ENCODE assay signal across 11 cellular contexts in genomic region chr2:131533609-131534316, GRCh38. TPM values are rescaled to one million over a fixed set of nuclear protein-coding genes. Genes with fewer than 3 reads are reported as not detected.
DNase-seq lines count a peak whose midpoint lies in the region; ATAC-seq and TF ChIP-seq lines count a peak whose summit lies in the region.
"Not testable (repeated sequence)": the region's sequence is repeated elsewhere in the genome, so short reads cannot be mapped to it uniquely, and the experiment has no call there.
"Had no signal": no experiment of that assay in that cellular context is flagged by ENCODE, and none has a peak within 500 bp of the region (broad histone marks: within the 10 kb centered on the region; RNA-seq: fewer than 3 reads in every experiment).

No MANE protein-coding gene starts in this region.

- TF ChIP-seq CTCF in endodermal cell (conservative IDR thresholded peaks at IDR 0.05); heart right ventricle (IDR thresholded peaks at IDR 0.05); lung (IDR thresholded peaks at IDR 0.05; ENCODE audit: control extremely low read depth, extremely low read depth): not testable (repeated sequence)

- H3K4me1 ChIP-seq in endodermal cell (ENCODE audit: control insufficient read depth, insufficient read depth, low read length); heart right ventricle; lung (ENCODE audit: control insufficient read depth in 2 of 2, insufficient read depth in 2 of 2, low read length in 2 of 2): not testable (repeated sequence)

- not testable (repeated sequence) for H3K36me3 ChIP-seq in endodermal cell (ENCODE audit: control insufficient read depth, insufficient read depth, low read length); heart right ventricle; lung (ENCODE audit: control insufficient read depth in 2 of 2, insufficient read depth in 2 of 2, low read length in 2 of 2)

- not testable (repeated sequence) for H3K4me3 ChIP-seq in endodermal cell (ENCODE audit: low read length); heart right ventricle; lung

- H3K27me3 Mint-ChIP-seq in activated CD4-positive, alpha-beta memory T cell treated with anti-CD3 and anti-CD28 coated beads, Interleukin-2, amount 10 ng/mL, durations not matched to agents 7 days and 5 days = not testable (repeated sequence)
- peaks cover 10% of the 10 kb centered on the region for H3K27me3 Mint-ChIP-seq in endodermal cell (ENCODE audit: insufficient read depth)

- peak in 6 of 8 donors; percentile 29 to 45 (median 38) for ATAC-seq in heart right ventricle
- ATAC-seq in lung (ENCODE audit: insufficient read depth, low FRiP score) = not testable (repeated sequence)

- intact Hi-C loops in heart right ventricle (cut with DNase I) = not testable (repeated sequence)

- WGBS in endodermal cell (ENCODE audit: insufficient coverage in 1 of 2, insufficient read length in 1 of 2), 2 experiments = 90 to 93% methylated on average over 4 to 16 of the region's 17 CpGs
- 63 to 73% methylated on average over 12 to 16 of the region's 17 CpGs for WGBS in heart right ventricle, 2 donors
- 83 to 88% methylated on average over 12 to 14 of the region's 17 CpGs for WGBS in lung, 2 donors

- H3K4me1 Mint-ChIP-seq in activated CD4-positive, alpha-beta memory T cell treated with anti-CD3 and anti-CD28 coated beads, Interleukin-2, amount 10 ng/mL, durations not matched to agents 7 days and 5 days; endodermal cell: not testable (repeated sequence)

- not testable (repeated sequence) for H3K27ac Mint-ChIP-seq in activated CD4-positive, alpha-beta memory T cell treated with anti-CD3 and anti-CD28 coated beads, Interleukin-2, amount 10 ng/mL, durations not matched to agents 7 days and 5 days; endodermal cell

- DNase-seq in NCI-H1105 (lab: John Stamatoyannopoulos, UW) (peak; percentile 45), NCI-H2196 treated with DMSO at 0.1 percent for 48 hours (lab: John Stamatoyannopoulos, UW; ENCODE audit: unreplicated experiment) (peak; percentile 5), endodermal cell (peak; percentile 18), lung (ENCODE audit: low spot score) (peak; percentile 13), ureter (ENCODE audit: low spot score) (peak; percentile 39)
- peak; percentile 3 for DNase-seq in activated CD4-positive, alpha-beta memory T cell treated with anti-CD3 and anti-CD28 coated beads, Interleukin-2, amount 10 ng/mL, durations not matched to agents 7 days and 5 days
- not testable (repeated sequence) for DNase-seq in heart right ventricle

- H3K27me3 ChIP-seq in endodermal cell (ENCODE audit: control insufficient read depth, insufficient read depth, low read length, poor library complexity, severe bottlenecking); heart right ventricle; lung (ENCODE audit: control insufficient read depth, insufficient read depth): not testable (repeated sequence)

- not testable (repeated sequence) for H3K4me3 Mint-ChIP-seq in activated CD4-positive, alpha-beta memory T cell treated with anti-CD3 and anti-CD28 coated beads, Interleukin-2, amount 10 ng/mL, durations not matched to agents 7 days and 5 days; endodermal cell

- H3K36me3 Mint-ChIP-seq in activated CD4-positive, alpha-beta memory T cell treated with anti-CD3 and anti-CD28 coated beads, Interleukin-2, amount 10 ng/mL, durations not matched to agents 7 days and 5 days (ENCODE audit: low read depth); endodermal cell (ENCODE audit: low read depth): not testable (repeated sequence)

- H3K27ac ChIP-seq in endodermal cell (ENCODE audit: low read depth, low read length); heart right ventricle; lung (ENCODE audit: low read depth in 1 of 2, low read length in 1 of 2): not testable (repeated sequence)

- H3K9me3 ChIP-seq in endodermal cell (ENCODE audit: control insufficient read depth, low read length); heart right ventricle; lung (ENCODE audit: control insufficient read depth in 2 of 2, insufficient read depth in 1 of 2, low read length in 1 of 2): not testable (repeated sequence)

- H3K9ac ChIP-seq in endodermal cell (ENCODE audit: extremely low read depth, low read length, poor library complexity, severe bottlenecking) = not testable (repeated sequence)

- CTCF ChIA-PET in activated CD4-positive, alpha-beta memory T cell treated with anti-CD3 and anti-CD28 coated beads, Interleukin-2, amount 10 ng/mL, durations not matched to agents 7 days and 5 days (lab: Charles Lee) = not testable (repeated sequence)

- POLR2A ChIA-PET in activated CD4-positive, alpha-beta memory T cell treated with anti-CD3 and anti-CD28 coated beads, Interleukin-2, amount 10 ng/mL, durations not matched to agents 7 days and 5 days (lab: Charles Lee) = not testable (repeated sequence)

- H3K9me3 Mint-ChIP-seq in activated CD4-positive, alpha-beta memory T cell treated with anti-CD3 and anti-CD28 coated beads, Interleukin-2, amount 10 ng/mL, durations not matched to agents 7 days and 5 days; endodermal cell: not testable (repeated sequence)

RNA-seq across cellular contexts. Expression of gene CCDC74A, which starts 6.1 kb away (rescaled TPM):
- 1 to 10 TPM; 4.5 to 5.2 TPM for total RNA-seq in activated CD4-positive, alpha-beta memory T cell treated with anti-CD3 and anti-CD28 coated beads, Interleukin-2, amount 10 ng/mL, durations not matched to agents 7 days and 5 days
- 10 to 100 TPM; 17.3 to 29.9 TPM for total RNA-seq in endodermal cell
- 42.5 TPM for polyA plus RNA-seq in endodermal cell (2013, experiment 1 of 2)
- 46.0 TPM for polyA plus RNA-seq in endodermal cell (2013, experiment 2 of 2)
- total RNA-seq in heart right ventricle = 1 to 10 TPM in 5 of 10 donors, under 1 TPM in 5; 0.32 to 1.9 (median 0.92) TPM
- 1 to 10 TPM; 1.2 to 1.6 TPM for polyA plus RNA-seq in heart right ventricle
- 10 to 100 TPM; 13.7 to 15.1 TPM for total RNA-seq in lung
- polyA plus RNA-seq in lung = 1 to 10 TPM; 8.1 to 9.2 TPM
- total RNA-seq in ureter = 2.0 TPM
- polyA plus RNA-seq: IgD-negative memory B cell had no signal

RNA-seq across cellular contexts. Expression of gene MZT2A, which starts 41.6 kb away (rescaled TPM):
- total RNA-seq in activated CD4-positive, alpha-beta memory T cell treated with anti-CD3 and anti-CD28 coated beads, Interleukin-2, amount 10 ng/mL, durations not matched to agents 7 days and 5 days = 100 to 1,000 TPM; 249 to 267 TPM
- total RNA-seq in endodermal cell (100 to 1,000 TPM; 133 to 144 TPM), heart right ventricle (100 to 1,000 TPM; 114 to 279 (median 186) TPM), lung (10 to 100 TPM; 29.5 to 57.0 TPM), ureter (59.1 TPM)
- polyA plus RNA-seq in endodermal cell (2013, experiment 1 of 2) = 105 TPM
- polyA plus RNA-seq in endodermal cell (2013, experiment 2 of 2) = 98.1 TPM
- polyA plus RNA-seq in heart right ventricle (100 to 1,000 TPM; 533 to 674 TPM), lung (10 to 100 TPM; 76.9 to 77.4 TPM)

RNA-seq across cellular contexts. Expression of gene TUBA3D, which starts 57.8 kb away (rescaled TPM):
- not detected for total RNA-seq in activated CD4-positive, alpha-beta memory T cell treated with anti-CD3 and anti-CD28 coated beads, Interleukin-2, amount 10 ng/mL, durations not matched to agents 7 days and 5 days
- not detected for total RNA-seq in endodermal cell
- not detected for polyA plus RNA-seq in endodermal cell (2013, experiment 1 of 2)
- not detected for polyA plus RNA-seq in endodermal cell (2013, experiment 2 of 2)
- 100 to 1,000 TPM in 3 of 10 donors, 10 to 100 TPM in 3, 1 to 10 TPM in 4; 5.1 to 135 (median 13.1) TPM for total RNA-seq in heart right ventricle
- polyA plus RNA-seq in heart right ventricle = 100 to 1,000 TPM in 1 of 2 donors, 10 to 100 TPM in 1; 92.5 to 677 TPM
- total RNA-seq in lung = not detected
- polyA plus RNA-seq in lung = under 1 TPM in 1 of 2 donors, not detected in 1; 0.02 TPM
- not detected for total RNA-seq in ureter
- total RNA-seq: H1, PC-9, SJSA1 had no signal
- polyA plus RNA-seq: IgD-negative memory B cell had no signal
